ENCODE assay signal across 13 cellular contexts in genomic region chr5:1667648-1668140, GRCh38.
DNase-seq lines count a peak whose midpoint lies in the region; ATAC-seq, FAIRE-seq and TF ChIP-seq lines count a peak whose summit lies in the region.
"Had no signal": no experiment of that assay in that cellular context is flagged by ENCODE, and none has a peak within 500 bp of the region (broad histone marks: within the 10 kb centered on the region; RNA-seq: fewer than 3 reads in every experiment).

No MANE protein-coding gene starts in this region.

- H3K36me3 Mint-ChIP-seq in nephron (ENCODE audit: low read depth), result no peaks in the 10 kb centered on the region

- BruUV-seq in A673 (replicated peaks; lab: Mats Ljungman, UMichigan) (no TSS peak), endothelial cell of umbilical vein (replicated peaks; lab: Mats Ljungman, UMichigan) (no TSS peak)

- H4K20me1 ChIP-seq in endothelial cell of umbilical vein (replicated peaks; ENCODE audit: control insufficient read depth, extremely low read depth, insufficient read depth, low read length), result no peaks in the 10 kb centered on the region
- H4K20me1 ChIP-seq in osteoblast (ENCODE audit: insufficient read depth, low read length), result no peaks in the 10 kb centered on the region

- TF ChIP-seq POLR2A in endothelial cell of umbilical vein (IDR thresholded peaks at IDR 0.05; ENCODE audit: low read depth, low read length), result no peak

- no peak overlapping the region for H3K4me2 ChIP-seq in endothelial cell of umbilical vein (ENCODE audit: insufficient read depth, low read length)
- no peak overlapping the region for H3K4me2 ChIP-seq in osteoblast (ENCODE audit: insufficient read depth, low read length)

- peaks cover 42% of the 10 kb centered on the region for H3K27me3 ChIP-seq in A673 (replicated peaks; ENCODE audit: insufficient read depth, low read depth, low read length, poor library complexity)
- peaks cover 5% of the 10 kb centered on the region; the same call in 1 of the 2 replicates for H3K27me3 ChIP-seq in HAP-1 (ENCODE audit: low read depth)
- peaks cover 18 to 21% of the 10 kb centered on the region in 2 experiments for H3K27me3 ChIP-seq in endothelial cell of umbilical vein (ENCODE audit: control insufficient read depth in 2 of 2, insufficient read depth in 2 of 2, low read length in 2 of 2)
- H3K27me3 ChIP-seq in osteoblast (ENCODE audit: insufficient read depth, low read length), result peaks cover 56% of the 10 kb centered on the region

- H2AFZ ChIP-seq in endothelial cell of umbilical vein (ENCODE audit: low read depth, low read length) (no peak overlapping the region), osteoblast (ENCODE audit: low read length) (no peak overlapping the region)

- in situ Hi-C loops in HAP-1 (cut with MboI; ENCODE audit: low sequenced_read_pairs), result loop anchor here (25.0 kb wide), 1 partner anchor 1245 kb away; no protein-coding TSS in a partner anchor

- no peak for TF ChIP-seq CTCF in A673 (conservative IDR thresholded peaks at IDR 0.05; ENCODE audit: low read depth, low read length)
- TF ChIP-seq CTCF in endothelial cell of umbilical vein (IDR thresholded peaks at IDR 0.05; ENCODE audit: extremely low read depth in 1 of 2, insufficient read depth in 1 of 2, low read depth in 1 of 2, low read length in 2 of 2), result no peak
- TF ChIP-seq CTCF in nephron (IDR thresholded peaks at IDR 0.05; ENCODE audit: unreplicated experiment in 3 of 3), result no peak
- TF ChIP-seq CTCF in osteoblast (IDR thresholded peaks at IDR 0.05; ENCODE audit: extremely low read depth, low read depth, low read length), result no peak

- peak overlapping the region; percentile 31 for H3K4me3 ChIP-seq in A673 (ENCODE audit: low read depth, low read length, poor library complexity, severe bottlenecking)
- H3K4me3 ChIP-seq in HAP-1, result peak overlapping the region; percentile 26
- H3K4me3 ChIP-seq in endothelial cell of umbilical vein (replicated peaks in 1 of 3; ENCODE audit: insufficient read depth in 1 of 3, low read depth in 1 of 3, low read length in 3 of 3), result no peak overlapping the region
- H3K4me3 ChIP-seq in osteoblast (ENCODE audit: insufficient read depth, low read length), result no peak overlapping the region
- H3K4me3 ChIP-seq: right lobe of liver had no signal

- FAIRE-seq in endothelial cell of umbilical vein (lab: Jason Lieb, UNC), result no peak
- FAIRE-seq: endometrium had no signal

- no peaks in the 10 kb centered on the region for H3K36me3 ChIP-seq in A673 (ENCODE audit: insufficient read depth, low read length, poor library complexity, severe bottlenecking)
- H3K36me3 ChIP-seq in HAP-1 (replicated peaks), result no peaks in the 10 kb centered on the region
- no peaks in the 10 kb centered on the region for H3K36me3 ChIP-seq in endothelial cell of umbilical vein (ENCODE audit: control insufficient read depth in 2 of 2, extremely low read depth in 1 of 2, insufficient read depth in 2 of 2, low read length in 2 of 2)
- no peaks in the 10 kb centered on the region for H3K36me3 ChIP-seq in osteoblast (ENCODE audit: insufficient read depth, low read length)
- H3K36me3 ChIP-seq: right lobe of liver had no signal

- H3K9me1 ChIP-seq in endothelial cell of umbilical vein (replicated peaks; ENCODE audit: control insufficient read depth, extremely low read depth, insufficient read depth, low read length), result no peaks in the 10 kb centered on the region

- ATAC-seq in HG03139 (IDR thresholded peaks at IDR 0.05; ENCODE audit: unreplicated experiment), result no peak
- no peak for ATAC-seq in HG02610 (IDR thresholded peaks at IDR 0.05; ENCODE audit: unreplicated experiment)
- ATAC-seq in HG02571 (IDR thresholded peaks at IDR 0.05; ENCODE audit: unreplicated experiment), result no peak

- POLR2A ChIA-PET in A673 (lab: Charles Lee; ENCODE audit: low non-redundant PET) (no interaction called here), endothelial cell of umbilical vein (lab: Charles Lee) (no interaction called here)

- H3K4me1 Mint-ChIP-seq in nephron, result peaks cover 3% of the 10 kb centered on the region

- H3K27ac Mint-ChIP-seq in nephron, result no peak overlapping the region
- H3K27ac Mint-ChIP-seq: activated CD4-positive, alpha-beta T cell treated with anti-CD3 and anti-CD28 coated beads, Interleukin-2, amount 10 ng/mL, durations not matched to agents 7 days and 5 days; CD4-positive, CD25-positive, alpha-beta regulatory T cell had no signal

- peaks cover 79% of the 10 kb centered on the region for H3K27me3 Mint-ChIP-seq in nephron (ENCODE audit: low read depth)

- no peaks in the 10 kb centered on the region for H3K4me1 ChIP-seq in A673 (ENCODE audit: insufficient read depth, low read length, poor library complexity, severe bottlenecking)
- no peaks in the 10 kb centered on the region; the same call in 1 of the 2 replicates for H3K4me1 ChIP-seq in HAP-1
- no peaks in the 10 kb centered on the region for H3K4me1 ChIP-seq in endothelial cell of umbilical vein (ENCODE audit: control insufficient read depth, extremely low read depth, insufficient read depth, low read length)
- H3K4me1 ChIP-seq in osteoblast (ENCODE audit: insufficient read depth, low read length), result no peaks in the 10 kb centered on the region
- H3K4me1 ChIP-seq: right lobe of liver had no signal

- intact Hi-C loops in A673 (cut with micrococcal nuclease; ENCODE audit: unreplicated experiment) (no loop called here), endothelial cell of umbilical vein (cut with micrococcal nuclease) (loop anchor here (5.0 kb wide), 1 partner anchor 350 kb away; no protein-coding TSS in a partner anchor)

- dilution Hi-C loops in endothelial cell of umbilical vein (cut with MboI; ENCODE audit: extremely low pct_ligation_motif_present, low sequenced_read_pairs), result no loop called here

- CTCF ChIA-PET in A673 (lab: Charles Lee), result no interaction called here
- CTCF ChIA-PET in endothelial cell of umbilical vein (lab: Charles Lee), result no interaction called here

- H3K9me3 ChIP-seq in A673 (ENCODE audit: low read depth, low read length, poor library complexity, severe bottlenecking) (no peaks in the 10 kb centered on the region), HAP-1 (no peaks in the 10 kb centered on the region), endothelial cell of umbilical vein (replicated peaks; ENCODE audit: control insufficient read depth, insufficient read depth, low read length) (no peaks in the 10 kb centered on the region), osteoblast (ENCODE audit: low read depth, low read length) (no peaks in the 10 kb centered on the region)
- H3K9me3 ChIP-seq: right lobe of liver had no signal

- H3K27ac ChIP-seq in A673 (ENCODE audit: low read depth, low read length, poor library complexity, severe bottlenecking), result no peak overlapping the region
- H3K27ac ChIP-seq in endothelial cell of umbilical vein (ENCODE audit: insufficient read depth, low read depth, low read length), result no peak overlapping the region
- no peak overlapping the region for H3K27ac ChIP-seq in osteoblast (ENCODE audit: low read depth, low read length)
- H3K27ac ChIP-seq: right lobe of liver had no signal

- peak overlapping the region in 2 of 3 experiments; percentile 43 to 68 for H3K4me3 Mint-ChIP-seq in nephron
- H3K4me3 Mint-ChIP-seq: activated CD4-positive, alpha-beta T cell treated with anti-CD3 and anti-CD28 coated beads, Interleukin-2, amount 10 ng/mL, durations not matched to agents 7 days and 5 days had no signal

- no peak overlapping the region for H3K9ac ChIP-seq in endothelial cell of umbilical vein (replicated peaks; ENCODE audit: extremely low read depth, insufficient read depth, low read length)

- DNase-seq in A673 (ENCODE audit: low spot score) (no peak), HAP-1 (ENCODE audit: low spot score in 2 of 2) (no peak), endothelial cell of umbilical vein (ENCODE audit: low read depth, low spot score) (no peak), osteoblast (ENCODE audit: insufficient read length, low spot score, missing footprints) (no peak)
- DNase-seq: activated CD4-positive, alpha-beta T cell treated with anti-CD3 and anti-CD28 coated beads, Interleukin-2, amount 10 ng/mL, durations not matched to agents 7 days and 5 days; NCI-H510A; right lobe of liver had no signal

- H3K79me2 ChIP-seq in endothelial cell of umbilical vein (ENCODE audit: control insufficient read depth, insufficient read depth, low read length) (no peaks in the 10 kb centered on the region), osteoblast (ENCODE audit: insufficient read depth, low read length) (no peaks in the 10 kb centered on the region)

- H3K9me3 Mint-ChIP-seq in nephron, result peaks cover 2% of the 10 kb centered on the region
- H3K9me3 Mint-ChIP-seq: activated CD4-positive, alpha-beta T cell treated with anti-CD3 and anti-CD28 coated beads, Interleukin-2, amount 10 ng/mL, durations not matched to agents 7 days and 5 days had no signal

TF ChIP-seq in endothelial cell of umbilical vein, 7 proteins besides CTCF, POLR2A, EP300 and RAD21:
- TF ChIP-seq EZH2 (IDR thresholded peaks at IDR 0.05; ENCODE audit: borderline replicate concordance, low read depth, low read length, severe bottlenecking), result peak; percentile 72
- no peak for TF ChIP-seq POLR2AphosphoS5 (IDR thresholded peaks at IDR 0.05; ENCODE audit: insufficient read depth, low read depth, low read length)

Comparison
In these comparisons a context has a peak if more than half of its experiments do, and no peak if none do; other contexts are left out.
1. H3K4me3 ChIP-seq: peak in A673 (single experiment) and HAP-1 (single experiment); none in endothelial cell of umbilical vein (0 of 3) and osteoblast (single experiment).